ENCODE assay signal across 1 cellular context in the genomic region with DNA sequence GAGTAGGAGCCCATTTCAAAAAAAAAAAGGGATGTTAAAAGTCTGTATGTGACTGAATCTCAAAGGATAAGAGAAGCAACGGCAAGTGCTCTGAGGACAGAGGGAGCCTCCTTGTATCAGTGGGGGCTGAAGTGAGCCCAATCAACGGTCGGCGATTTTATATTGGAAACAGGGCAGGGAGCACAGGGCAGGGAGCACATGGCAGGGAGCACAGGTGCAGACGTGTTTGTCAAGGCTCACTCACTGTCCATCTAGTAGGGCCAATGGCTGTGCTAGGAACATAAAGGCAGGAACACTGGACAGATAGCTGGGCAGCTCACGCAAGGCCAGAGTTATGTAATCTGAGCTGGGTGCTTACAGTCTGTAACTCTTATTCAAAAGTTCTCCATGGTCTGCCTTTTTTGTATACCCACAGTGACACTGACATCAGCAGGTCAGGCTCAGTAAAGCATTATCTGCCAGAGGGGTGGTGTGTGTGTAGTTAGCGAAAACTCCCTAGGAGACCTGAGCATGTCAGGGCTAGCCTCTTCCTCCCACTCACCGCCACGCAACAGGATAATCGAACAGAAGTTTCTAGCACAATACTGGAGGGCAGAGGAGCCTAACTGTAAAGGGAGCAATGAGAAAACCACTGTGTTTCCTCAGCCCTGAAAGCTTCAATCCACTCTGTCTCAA.
TF ChIP-seq lines count a peak whose summit lies in the region.

No MANE protein-coding gene starts in this region.

TF ChIP-seq in K562, 482 proteins besides CTCF, POLR2A, EP300 and RAD21:
- TF ChIP-seq ZNF263 (CRISPR knock-in tag; IDR thresholded peaks at IDR 0.05; ENCODE audit: borderline replicate concordance) (peak; percentile 50), SLC30A9 (CRISPR knock-in tag; IDR thresholded peaks at IDR 0.05) (no peak), SNRNP70 (optimal IDR thresholded peaks at IDR 0.05; ENCODE audit: low read depth, low read length) (no peak), ETV6 (IDR thresholded peaks at IDR 0.05; ENCODE audit: borderline replicate concordance in 1 of 2, low read depth in 2 of 2, low read length in 1 of 2) (no peak), ETV6 (CRISPR knock-in tag; IDR thresholded peaks at IDR 0.05; ENCODE audit: borderline replicate concordance) (no peak), L3MBTL2 (IDR thresholded peaks at IDR 0.05) (no peak), ZEB2 (IDR thresholded peaks at IDR 0.05) (no peak), MED1 (CRISPR knock-in tag; IDR thresholded peaks at IDR 0.05; ENCODE audit: borderline replicate concordance) (no peak), POU5F1 (IDR thresholded peaks at IDR 0.05; ENCODE audit: borderline replicate concordance, low read depth, low read length, partially characterized antibody) (no peak), FOXJ2 (tag; IDR thresholded peaks at IDR 0.05) (0 out of 2 replicates have a peak, but pooled peaks have one; percentile 43), CEBPG (CRISPR knock-in tag; IDR thresholded peaks at IDR 0.05) (no peak), CEBPG (tag; conservative IDR thresholded peaks at IDR 0.05 in 1 of 2, IDR thresholded peaks at IDR 0.05 in 1 of 2) (peak in 1 of 2 experiments; percentile 44; a peak in 1 of 4 replicates), PHF20 (IDR thresholded peaks at IDR 0.05; ENCODE audit: partially characterized antibody) (no peak), PPARD (CRISPR knock-in tag; IDR thresholded peaks at IDR 0.05) (no peak), NRF1 (conservative IDR thresholded peaks at IDR 0.05 in 1 of 2, IDR thresholded peaks at IDR 0.05 in 1 of 2) (peak; percentile 45 to 54; a peak in 3 of 4 replicates), SREBF2 (CRISPR knock-in tag; IDR thresholded peaks at IDR 0.05) (no peak), EGR1 (conservative IDR thresholded peaks at IDR 0.05) (0 out of 2 replicates have a peak, but pooled peaks have one; percentile 21), ZNF79 (CRISPR knock-in tag; IDR thresholded peaks at IDR 0.05; ENCODE audit: low read depth) (no peak), SRSF7 (optimal IDR thresholded peaks at IDR 0.05; ENCODE audit: low read depth, low read length) (no peak), SMAD3 (CRISPR knock-in tag; conservative IDR thresholded peaks at IDR 0.05) (no peak), ZC3H4 (CRISPR knock-in tag; IDR thresholded peaks at IDR 0.05; ENCODE audit: borderline replicate concordance) (no peak), FOS (IDR thresholded peaks at IDR 0.05; ENCODE audit: extremely low read depth, insufficient read length) (no peak)
- TF ChIP-seq, protein P1, sequence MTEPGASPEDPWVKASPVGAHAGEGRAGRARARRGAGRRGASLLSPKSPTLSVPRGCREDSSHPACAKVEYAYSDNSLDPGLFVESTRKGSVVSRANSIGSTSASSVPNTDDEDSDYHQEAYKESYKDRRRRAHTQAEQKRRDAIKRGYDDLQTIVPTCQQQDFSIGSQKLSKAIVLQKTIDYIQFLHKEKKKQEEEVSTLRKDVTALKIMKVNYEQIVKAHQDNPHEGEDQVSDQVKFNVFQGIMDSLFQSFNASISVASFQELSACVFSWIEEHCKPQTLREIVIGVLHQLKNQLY (CRISPR knock-in tag; conservative IDR thresholded peaks at IDR 0.05) = no peak
- TF ChIP-seq, protein P2, sequence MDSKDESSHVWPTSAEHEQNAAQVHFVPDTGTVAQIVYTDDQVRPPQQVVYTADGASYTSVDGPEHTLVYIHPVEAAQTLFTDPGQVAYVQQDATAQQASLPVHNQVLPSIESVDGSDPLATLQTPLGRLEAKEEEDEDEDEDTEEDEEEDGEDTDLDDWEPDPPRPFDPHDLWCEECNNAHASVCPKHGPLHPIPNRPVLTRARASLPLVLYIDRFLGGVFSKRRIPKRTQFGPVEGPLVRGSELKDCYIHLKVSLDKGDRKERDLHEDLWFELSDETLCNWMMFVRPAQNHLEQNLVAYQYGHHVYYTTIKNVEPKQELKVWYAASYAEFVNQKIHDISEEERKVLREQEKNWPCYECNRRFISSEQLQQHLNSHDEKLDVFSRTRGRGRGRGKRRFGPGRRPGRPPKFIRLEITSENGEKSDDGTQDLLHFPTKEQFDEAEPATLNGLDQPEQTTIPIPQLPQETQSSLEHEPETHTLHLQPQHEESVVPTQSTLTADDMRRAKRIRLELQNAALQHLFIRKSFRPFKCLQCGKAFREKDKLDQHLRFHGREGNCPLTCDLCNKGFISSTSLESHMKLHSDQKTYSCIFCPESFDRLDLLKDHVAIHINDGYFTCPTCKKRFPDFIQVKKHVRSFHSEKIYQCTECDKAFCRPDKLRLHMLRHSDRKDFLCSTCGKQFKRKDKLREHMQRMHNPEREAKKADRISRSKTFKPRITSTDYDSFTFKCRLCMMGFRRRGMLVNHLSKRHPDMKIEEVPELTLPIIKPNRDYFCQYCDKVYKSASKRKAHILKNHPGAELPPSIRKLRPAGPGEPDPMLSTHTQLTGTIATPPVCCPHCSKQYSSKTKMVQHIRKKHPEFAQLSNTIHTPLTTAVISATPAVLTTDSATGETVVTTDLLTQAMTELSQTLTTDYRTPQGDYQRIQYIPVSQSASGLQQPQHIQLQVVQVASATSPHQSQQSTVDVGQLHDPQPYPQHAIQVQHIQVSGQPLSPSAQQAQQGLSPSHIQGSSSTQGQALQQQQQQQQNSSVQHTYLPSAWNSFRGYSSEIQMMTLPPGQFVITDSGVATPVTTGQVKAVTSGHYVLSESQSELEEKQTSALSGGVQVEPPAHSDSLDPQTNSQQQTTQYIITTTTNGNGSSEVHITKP (IDR thresholded peaks at IDR 0.05; ENCODE audit: partially characterized antibody) = peak; percentile 37
- TF ChIP-seq, protein P3, sequence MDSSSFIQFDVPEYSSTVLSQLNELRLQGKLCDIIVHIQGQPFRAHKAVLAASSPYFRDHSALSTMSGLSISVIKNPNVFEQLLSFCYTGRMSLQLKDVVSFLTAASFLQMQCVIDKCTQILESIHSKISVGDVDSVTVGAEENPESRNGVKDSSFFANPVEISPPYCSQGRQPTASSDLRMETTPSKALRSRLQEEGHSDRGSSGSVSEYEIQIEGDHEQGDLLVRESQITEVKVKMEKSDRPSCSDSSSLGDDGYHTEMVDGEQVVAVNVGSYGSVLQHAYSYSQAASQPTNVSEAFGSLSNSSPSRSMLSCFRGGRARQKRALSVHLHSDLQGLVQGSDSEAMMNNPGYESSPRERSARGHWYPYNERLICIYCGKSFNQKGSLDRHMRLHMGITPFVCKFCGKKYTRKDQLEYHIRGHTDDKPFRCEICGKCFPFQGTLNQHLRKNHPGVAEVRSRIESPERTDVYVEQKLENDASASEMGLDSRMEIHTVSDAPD (CRISPR knock-in tag; IDR thresholded peaks at IDR 0.05) = no peak
- TF ChIP-seq, protein P4, sequence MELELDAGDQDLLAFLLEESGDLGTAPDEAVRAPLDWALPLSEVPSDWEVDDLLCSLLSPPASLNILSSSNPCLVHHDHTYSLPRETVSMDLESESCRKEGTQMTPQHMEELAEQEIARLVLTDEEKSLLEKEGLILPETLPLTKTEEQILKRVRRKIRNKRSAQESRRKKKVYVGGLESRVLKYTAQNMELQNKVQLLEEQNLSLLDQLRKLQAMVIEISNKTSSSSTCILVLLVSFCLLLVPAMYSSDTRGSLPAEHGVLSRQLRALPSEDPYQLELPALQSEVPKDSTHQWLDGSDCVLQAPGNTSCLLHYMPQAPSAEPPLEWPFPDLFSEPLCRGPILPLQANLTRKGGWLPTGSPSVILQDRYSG (tag; conservative IDR thresholded peaks at IDR 0.05; ENCODE audit: low read depth) = no peak
- TF ChIP-seq, protein P5, sequence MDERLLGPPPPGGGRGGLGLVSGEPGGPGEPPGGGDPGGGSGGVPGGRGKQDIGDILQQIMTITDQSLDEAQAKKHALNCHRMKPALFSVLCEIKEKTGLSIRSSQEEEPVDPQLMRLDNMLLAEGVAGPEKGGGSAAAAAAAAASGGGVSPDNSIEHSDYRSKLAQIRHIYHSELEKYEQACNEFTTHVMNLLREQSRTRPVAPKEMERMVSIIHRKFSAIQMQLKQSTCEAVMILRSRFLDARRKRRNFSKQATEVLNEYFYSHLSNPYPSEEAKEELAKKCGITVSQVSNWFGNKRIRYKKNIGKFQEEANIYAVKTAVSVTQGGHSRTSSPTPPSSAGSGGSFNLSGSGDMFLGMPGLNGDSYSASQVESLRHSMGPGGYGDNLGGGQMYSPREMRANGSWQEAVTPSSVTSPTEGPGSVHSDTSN (CRISPR knock-in tag; IDR thresholded peaks at IDR 0.05; ENCODE audit: low read depth) = no peak
- TF ChIP-seq, protein P5 (tag; conservative IDR thresholded peaks at IDR 0.05; ENCODE audit: low read depth) = 0 out of 2 replicates have a peak, but pooled peaks have one; percentile 7
- TF ChIP-seq, protein P6, sequence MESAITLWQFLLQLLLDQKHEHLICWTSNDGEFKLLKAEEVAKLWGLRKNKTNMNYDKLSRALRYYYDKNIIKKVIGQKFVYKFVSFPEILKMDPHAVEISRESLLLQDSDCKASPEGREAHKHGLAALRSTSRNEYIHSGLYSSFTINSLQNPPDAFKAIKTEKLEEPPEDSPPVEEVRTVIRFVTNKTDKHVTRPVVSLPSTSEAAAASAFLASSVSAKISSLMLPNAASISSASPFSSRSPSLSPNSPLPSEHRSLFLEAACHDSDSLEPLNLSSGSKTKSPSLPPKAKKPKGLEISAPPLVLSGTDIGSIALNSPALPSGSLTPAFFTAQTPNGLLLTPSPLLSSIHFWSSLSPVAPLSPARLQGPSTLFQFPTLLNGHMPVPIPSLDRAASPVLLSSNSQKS (CRISPR knock-in tag; IDR thresholded peaks at IDR 0.05) = no peak
- TF ChIP-seq, protein P7, sequence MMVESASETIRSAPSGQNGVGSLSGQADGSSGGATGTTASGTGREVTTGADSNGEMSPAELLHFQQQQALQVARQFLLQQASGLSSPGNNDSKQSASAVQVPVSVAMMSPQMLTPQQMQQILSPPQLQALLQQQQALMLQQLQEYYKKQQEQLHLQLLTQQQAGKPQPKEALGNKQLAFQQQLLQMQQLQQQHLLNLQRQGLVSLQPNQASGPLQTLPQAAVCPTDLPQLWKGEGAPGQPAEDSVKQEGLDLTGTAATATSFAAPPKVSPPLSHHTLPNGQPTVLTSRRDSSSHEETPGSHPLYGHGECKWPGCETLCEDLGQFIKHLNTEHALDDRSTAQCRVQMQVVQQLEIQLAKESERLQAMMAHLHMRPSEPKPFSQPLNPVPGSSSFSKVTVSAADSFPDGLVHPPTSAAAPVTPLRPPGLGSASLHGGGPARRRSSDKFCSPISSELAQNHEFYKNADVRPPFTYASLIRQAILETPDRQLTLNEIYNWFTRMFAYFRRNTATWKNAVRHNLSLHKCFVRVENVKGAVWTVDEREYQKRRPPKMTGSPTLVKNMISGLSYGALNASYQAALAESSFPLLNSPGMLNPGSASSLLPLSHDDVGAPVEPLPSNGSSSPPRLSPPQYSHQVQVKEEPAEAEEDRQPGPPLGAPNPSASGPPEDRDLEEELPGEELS (CRISPR knock-in tag; IDR thresholded peaks at IDR 0.05; ENCODE audit: borderline replicate concordance) = no peak
TF ChIP-seq in K562: peak in this region for 7.
